Comparison of ENCODE assay signal across 1 cellular context in the genomic region with DNA sequence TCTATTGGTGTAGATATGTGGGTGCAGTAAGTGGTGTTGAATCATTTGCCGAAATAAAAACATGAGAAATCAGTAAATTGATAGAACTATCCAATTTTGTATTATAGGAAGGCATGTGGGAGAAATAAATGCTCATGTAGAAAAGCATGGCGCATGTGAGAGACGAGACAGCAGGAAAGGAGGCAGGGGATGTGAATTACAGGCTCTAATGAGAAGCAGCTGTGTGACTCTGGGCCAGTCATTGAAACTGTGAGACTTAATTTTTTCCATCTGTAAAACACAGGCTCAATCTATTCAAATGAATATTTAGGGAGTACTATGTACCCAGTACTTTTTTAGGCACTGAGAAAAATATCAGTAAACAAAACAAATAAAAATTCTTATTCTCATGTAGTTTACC.
TF ChIP-seq lines count a peak whose summit lies in the region.

No MANE protein-coding gene starts in this region.

TF ChIP-seq in IMR-90, 13 proteins besides CTCF, POLR2A, EP300 and RAD21 (continued from another document):
- TF ChIP-seq, protein P1, sequence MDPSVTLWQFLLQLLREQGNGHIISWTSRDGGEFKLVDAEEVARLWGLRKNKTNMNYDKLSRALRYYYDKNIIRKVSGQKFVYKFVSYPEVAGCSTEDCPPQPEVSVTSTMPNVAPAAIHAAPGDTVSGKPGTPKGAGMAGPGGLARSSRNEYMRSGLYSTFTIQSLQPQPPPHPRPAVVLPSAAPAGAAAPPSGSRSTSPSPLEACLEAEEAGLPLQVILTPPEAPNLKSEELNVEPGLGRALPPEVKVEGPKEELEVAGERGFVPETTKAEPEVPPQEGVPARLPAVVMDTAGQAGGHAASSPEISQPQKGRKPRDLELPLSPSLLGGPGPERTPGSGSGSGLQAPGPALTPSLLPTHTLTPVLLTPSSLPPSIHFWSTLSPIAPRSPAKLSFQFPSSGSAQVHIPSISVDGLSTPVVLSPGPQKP (IDR thresholded peaks at IDR 0.05; ENCODE audit: borderline replicate concordance, low read depth, low read length), result no peak
- TF ChIP-seq, protein P2, sequence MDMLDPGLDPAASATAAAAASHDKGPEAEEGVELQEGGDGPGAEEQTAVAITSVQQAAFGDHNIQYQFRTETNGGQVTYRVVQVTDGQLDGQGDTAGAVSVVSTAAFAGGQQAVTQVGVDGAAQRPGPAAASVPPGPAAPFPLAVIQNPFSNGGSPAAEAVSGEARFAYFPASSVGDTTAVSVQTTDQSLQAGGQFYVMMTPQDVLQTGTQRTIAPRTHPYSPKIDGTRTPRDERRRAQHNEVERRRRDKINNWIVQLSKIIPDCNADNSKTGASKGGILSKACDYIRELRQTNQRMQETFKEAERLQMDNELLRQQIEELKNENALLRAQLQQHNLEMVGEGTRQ (IDR thresholded peaks at IDR 0.05; ENCODE audit: low read depth, low read length), result no peak
- TF ChIP-seq SMC3 (IDR thresholded peaks at IDR 0.05; ENCODE audit: low read depth, low read length), result no peak
- TF ChIP-seq CHD1 (IDR thresholded peaks at IDR 0.05; ENCODE audit: low read depth, low read length), result no peak
- TF ChIP-seq CEBPB (IDR thresholded peaks at IDR 0.05; ENCODE audit: low read depth, low read length), result no peak
- no peak for TF ChIP-seq FOS (IDR thresholded peaks at IDR 0.05; ENCODE audit: low read depth, low read length)
- TF ChIP-seq BHLHE40 (IDR thresholded peaks at IDR 0.05; ENCODE audit: low read depth, low read length), result no peak
- TF ChIP-seq RFX5 (IDR thresholded peaks at IDR 0.05; ENCODE audit: low read depth, low read length), result no peak
TF ChIP-seq in IMR-90: peak in this region for 0.
